Comparison of ENCODE assay signal across 17 cellular contexts in genomic region chr17:73493212-73493814, GRCh38.
DNase-seq lines count a peak whose midpoint lies in the region; TF ChIP-seq lines count a peak whose summit lies in the region.
"Had no signal": no experiment of that assay in that cellular context is flagged by ENCODE, and none has a peak within 500 bp of the region (broad histone marks: within the 10 kb centered on the region; RNA-seq: fewer than 3 reads in every experiment).

No MANE protein-coding gene starts in this region.

- no peaks in the 10 kb centered on the region for H3K79me2 ChIP-seq in mammary epithelial cell (ENCODE audit: insufficient read depth, low read length)

- WGBS in mammary epithelial cell (ENCODE audit: low coverage, missing lambda C conversion rate), result 70% methylated on average over 10 of the region's 10 CpGs

- intact Hi-C loops in mammary epithelial cell (cut with micrococcal nuclease) (no loop called here), tibial artery (cut with DNase I; ENCODE audit: low total_unique reads) (no loop called here)

- DNase-seq in NCI-H2107 treated with DMSO at 0.1 percent for 48 hours (lab: John Stamatoyannopoulos, UW; ENCODE audit: unreplicated experiment) (peak; percentile 21), NCI-H2107 (lab: John Stamatoyannopoulos, UW) (no peak), NCI-H345 (lab: John Stamatoyannopoulos, UW) (peak; percentile 66), mammary epithelial cell (peak; percentile 15), neural crest cell (ENCODE audit: low read depth, low spot score) (no peak), tibial artery (no peak), germinal center (ENCODE audit: low spot score) (no peak), kidney glomerular epithelial cell (lab: John Stamatoyannopoulos, UW) (no peak)
- DNase-seq: activated T-cell treated with anti-CD3 and anti-CD28 coated beads, Interleukin-2, amount 50 U/mL, for 1 hour; effector CD8-positive, alpha-beta T cell; IMR-90; left ventricle myocardium inferior; stimulated activated naive CD8-positive, alpha-beta T cell treated with anti-CD3 and anti-CD28 coated beads, Interleukin-15, amount 100 ng/mL, for 72 hours had no signal

- peak overlapping the region; percentile 39 for H3K4me3 Mint-ChIP-seq in neural crest cell
- H3K4me3 Mint-ChIP-seq: activated naive CD8-positive, alpha-beta T cell; stimulated activated naive CD8-positive, alpha-beta T cell treated with anti-CD3 and anti-CD28 coated beads, Interleukin-15, amount 100 ng/mL, for 72 hours had no signal

- no peak overlapping the region for H2AFZ ChIP-seq in mammary epithelial cell (ENCODE audit: low read depth, low read length)

- no peaks in the 10 kb centered on the region for H3K36me3 ChIP-seq in mammary epithelial cell (ENCODE audit: insufficient read depth, low read length)
- H3K36me3 ChIP-seq in tibial artery, result no peaks in the 10 kb centered on the region
- H3K36me3 ChIP-seq: cardiac muscle cell, left ventricle myocardium inferior, prostate gland, vagina had no signal

- no peaks in the 10 kb centered on the region for H4K20me1 ChIP-seq in mammary epithelial cell (ENCODE audit: insufficient read depth, low read length)

- H3K4me3 ChIP-seq in mammary epithelial cell (replicated peaks in 1 of 3; ENCODE audit: insufficient read depth in 1 of 3, low read depth in 2 of 3, low read length in 3 of 3) (no peak overlapping the region), tibial artery (no peak overlapping the region)
- H3K4me3 ChIP-seq: cardiac muscle cell, left ventricle myocardium inferior, prostate gland, vagina had no signal

- BruUV-seq in mammary epithelial cell (replicated peaks; lab: Mats Ljungman, UMichigan), result no TSS peak

- no peaks in the 10 kb centered on the region for H3K27me3 Mint-ChIP-seq in neural crest cell (ENCODE audit: low read depth)
- H3K27me3 Mint-ChIP-seq: activated naive CD8-positive, alpha-beta T cell; stimulated activated naive CD8-positive, alpha-beta T cell treated with anti-CD3 and anti-CD28 coated beads, Interleukin-15, amount 100 ng/mL, for 72 hours had no signal

- no peak overlapping the region for H3K9ac ChIP-seq in mammary epithelial cell (ENCODE audit: insufficient read depth, low read length)

- no peaks in the 10 kb centered on the region for H3K27me3 ChIP-seq in mammary epithelial cell (ENCODE audit: insufficient read depth, low read length)
- H3K27me3 ChIP-seq in tibial artery, result peaks cover 0 to 40% of the 10 kb centered on the region in 2 donors
- H3K27me3 ChIP-seq: cardiac muscle cell, vagina had no signal

- H3K36me3 Mint-ChIP-seq in neural crest cell (ENCODE audit: low read depth), result no peaks in the 10 kb centered on the region
- H3K36me3 Mint-ChIP-seq: activated naive CD8-positive, alpha-beta T cell had no signal

- H3K27ac Mint-ChIP-seq in neural crest cell (ENCODE audit: unreplicated experiment), result no peak overlapping the region
- H3K27ac Mint-ChIP-seq: activated naive CD8-positive, alpha-beta T cell; stimulated activated naive CD8-positive, alpha-beta T cell treated with anti-CD3 and anti-CD28 coated beads, Interleukin-15, amount 100 ng/mL, for 72 hours had no signal

- no peaks in the 10 kb centered on the region for H3K9me3 Mint-ChIP-seq in neural crest cell
- H3K9me3 Mint-ChIP-seq: stimulated activated naive CD8-positive, alpha-beta T cell treated with anti-CD3 and anti-CD28 coated beads, Interleukin-15, amount 100 ng/mL, for 72 hours had no signal

- H3K9me3 ChIP-seq in mammary epithelial cell (replicated peaks; ENCODE audit: insufficient read depth, low read length) (no peaks in the 10 kb centered on the region), tibial artery (no peaks in the 10 kb centered on the region)
- H3K9me3 ChIP-seq: left ventricle myocardium inferior, prostate gland, vagina had no signal

- peaks cover 49% of the 10 kb centered on the region for H3K4me1 Mint-ChIP-seq in neural crest cell
- H3K4me1 Mint-ChIP-seq: stimulated activated naive CD8-positive, alpha-beta T cell treated with anti-CD3 and anti-CD28 coated beads, Interleukin-15, amount 100 ng/mL, for 72 hours had no signal

- H3K27ac ChIP-seq in mammary epithelial cell (ENCODE audit: insufficient read depth, low read depth, low read length) (no peak overlapping the region), tibial artery (no peak overlapping the region)
- H3K27ac ChIP-seq: cardiac muscle cell, left ventricle myocardium inferior, prostate gland, vagina had no signal

- TF ChIP-seq CTCF in mammary epithelial cell (conservative IDR thresholded peaks at IDR 0.05 in 1 of 2, IDR thresholded peaks at IDR 0.05 in 1 of 2; ENCODE audit: extremely low read depth in 1 of 2, insufficient read depth in 1 of 2, low read depth in 1 of 2, low read length in 2 of 2) (no peak), neural crest cell (conservative IDR thresholded peaks at IDR 0.05) (no peak), tibial artery (IDR thresholded peaks at IDR 0.05) (no peak)

- H3K4me2 ChIP-seq in mammary epithelial cell (ENCODE audit: insufficient read depth, low read depth, low read length), result no peak overlapping the region

- CTCF ChIA-PET in mammary epithelial cell (lab: Charles Lee; ENCODE audit: low non-redundant PET), result no interaction called here

- no peaks in the 10 kb centered on the region for H3K4me1 ChIP-seq in mammary epithelial cell (ENCODE audit: insufficient read depth, low read length)
- H3K4me1 ChIP-seq in tibial artery, result no peaks in the 10 kb centered on the region
- H3K4me1 ChIP-seq: left ventricle myocardium inferior, prostate gland, vagina had no signal

- dilution Hi-C loops in mammary epithelial cell (cut with HindIII; ENCODE audit: low sequenced_read_pairs), result no loop called here

- in situ Hi-C loops in mammary epithelial cell (cut with MboI; ENCODE audit: low sequenced_read_pairs in 2 of 2), result no loop called here

Comparison
In these comparisons a context has a peak if more than half of its experiments do, and no peak if none do; other contexts are left out.
1. DNase-seq: peak in NCI-H2107 treated with DMSO at 0.1 percent for 48 hours (single experiment), NCI-H345 (single experiment) and mammary epithelial cell (single experiment); none in NCI-H2107 (single experiment), neural crest cell (single experiment), tibial artery (0 of 2), germinal center (single experiment) and kidney glomerular epithelial cell (single experiment).